In genomic region chr17:4499431-4500187, GRCh38 we compare ENCODE assay signal across 8 cellular contexts. TPM values are rescaled to one million over a fixed set of nuclear protein-coding genes. Genes with fewer than 3 reads are reported as not detected.
A peak's percentile ranks its signal among the peaks of the same experiment; 100 is the strongest.
DNase-seq lines count a peak whose midpoint lies in the region; ATAC-seq and TF ChIP-seq lines count a peak whose summit lies in the region.

No MANE protein-coding gene starts in this region.

- H3K4me3 ChIP-seq in heart right ventricle: peak overlapping the region; percentile 55 to 67 (median 60)
- H3K4me3 ChIP-seq in Karpas-422 (ENCODE audit: low read length): no peak overlapping the region

- H3K27ac Mint-ChIP-seq in activated CD8-positive, alpha-beta T cell treated with anti-CD3 and anti-CD28 coated beads, Interleukin-2, amount 10 ng/mL, durations not matched to agents 7 days and 5 days: peak overlapping the region; percentile 50

- H3K9me2 ChIP-seq in Karpas-422 (replicated peaks; ENCODE audit: insufficient read depth, low read length): no peaks in the 10 kb centered on the region

- intact Hi-C loops in heart right ventricle (cut with DNase I): loop anchor here in 5 of 10 donors (5.0 to 10.0 kb wide), 5 partner anchors 38 to 77 kb away; partner anchors contain the start of gene MYBBP1A (in 1 of the 5)

- 1% methylated on average over 50 to 53 of the region's 53 CpGs for WGBS in heart right ventricle, 2 donors

- CTCF ChIA-PET in activated CD8-positive, alpha-beta T cell treated with anti-CD3 and anti-CD28 coated beads, Interleukin-2, amount 10 ng/mL, durations not matched to agents 7 days and 5 days (lab: Charles Lee): interaction anchor here (0.7 to 3.8 kb wide), 9 partner anchors 8 to 79 kb away, joined by 3 to 18 read pairs (median 4); no protein-coding TSS in a partner anchor

- no peaks in the 10 kb centered on the region; the same call in 1 of the 2 replicates for H4K20me1 ChIP-seq in Karpas-422 (ENCODE audit: insufficient read depth, low read depth, low read length)

- no peaks in the 10 kb centered on the region for H3K36me3 Mint-ChIP-seq in activated CD8-positive, alpha-beta T cell treated with anti-CD3 and anti-CD28 coated beads, Interleukin-2, amount 10 ng/mL, durations not matched to agents 7 days and 5 days (ENCODE audit: low read depth)

- peaks cover 22% of the 10 kb centered on the region for H3K27me3 Mint-ChIP-seq in activated CD8-positive, alpha-beta T cell treated with anti-CD3 and anti-CD28 coated beads, Interleukin-2, amount 10 ng/mL, durations not matched to agents 7 days and 5 days (ENCODE audit: low read depth)

- DNase-seq in activated CD4-positive, CD25-positive, alpha-beta regulatory T cell (lab: John Stamatoyannopoulos, UW): no peak
- DNase-seq in activated CD8-positive, alpha-beta T cell treated with anti-CD3 and anti-CD28 coated beads, Interleukin-2, amount 10 ng/mL, durations not matched to agents 7 days and 5 days: peak; percentile 56
- DNase-seq in heart right ventricle (peak; percentile 42), pons (ENCODE audit: low spot score) (peak; percentile 57), Karpas-422 (no peak), foreskin keratinocyte (no peak), mesenteric fat pad (ENCODE audit: low spot score) (no peak)

- no peaks in the 10 kb centered on the region for H3K9me3 Mint-ChIP-seq in activated CD8-positive, alpha-beta T cell treated with anti-CD3 and anti-CD28 coated beads, Interleukin-2, amount 10 ng/mL, durations not matched to agents 7 days and 5 days (ENCODE audit: insufficient read depth)

- peaks cover 0 to 40% (median 0%) of the 10 kb centered on the region in 7 donors for H3K27me3 ChIP-seq in heart right ventricle
- H3K27me3 ChIP-seq in Karpas-422 (ENCODE audit: low read length): no peaks in the 10 kb centered on the region
- H3K27me3 ChIP-seq in foreskin keratinocyte: peaks cover 53% of the 10 kb centered on the region

- no peak overlapping the region for H3K9ac ChIP-seq in Karpas-422 (ENCODE audit: low read length)

- H2AFZ ChIP-seq in Karpas-422 (ENCODE audit: low read length): no peak overlapping the region

- H3K36me3 ChIP-seq in heart right ventricle: no peaks in the 10 kb centered on the region
- no peaks in the 10 kb centered on the region for H3K36me3 ChIP-seq in Karpas-422 (ENCODE audit: insufficient read depth, low read length)

- peaks cover 9 to 61% (median 43%) of the 10 kb centered on the region in 9 donors for H3K4me1 ChIP-seq in heart right ventricle
- H3K4me1 ChIP-seq in Karpas-422 (ENCODE audit: low read length): peaks cover 17% of the 10 kb centered on the region
- peaks cover 12% of the 10 kb centered on the region for H3K4me1 ChIP-seq in foreskin keratinocyte

- no peaks in the 10 kb centered on the region for H3K79me2 ChIP-seq in Karpas-422 (ENCODE audit: low read length)

- no peak for TF ChIP-seq CTCF in heart right ventricle (IDR thresholded peaks at IDR 0.05)
- TF ChIP-seq CTCF in foreskin keratinocyte (conservative IDR thresholded peaks at IDR 0.05): no peak

- H3K4me1 Mint-ChIP-seq in activated CD8-positive, alpha-beta T cell treated with anti-CD3 and anti-CD28 coated beads, Interleukin-2, amount 10 ng/mL, durations not matched to agents 7 days and 5 days (ENCODE audit: low read depth): peaks cover 46% of the 10 kb centered on the region

- no peaks in the 10 kb centered on the region for H3K9me3 ChIP-seq in heart right ventricle
- H3K9me3 ChIP-seq in Karpas-422 (ENCODE audit: low read length): no peaks in the 10 kb centered on the region

- no peak overlapping the region for H3K4me2 ChIP-seq in Karpas-422 (ENCODE audit: low read depth, low read length, poor library complexity, severe bottlenecking)

- POLR2A ChIA-PET in activated CD8-positive, alpha-beta T cell treated with anti-CD3 and anti-CD28 coated beads, Interleukin-2, amount 10 ng/mL, durations not matched to agents 7 days and 5 days (lab: Charles Lee): interaction anchor here (1.0 to 1.6 kb wide), 5 partner anchors 9 to 66 kb away, joined by 3 to 4 read pairs (median 4); partner anchors contain the start of gene SPNS3

- peak overlapping the region; percentile 75 for H3K4me3 Mint-ChIP-seq in activated CD8-positive, alpha-beta T cell treated with anti-CD3 and anti-CD28 coated beads, Interleukin-2, amount 10 ng/mL, durations not matched to agents 7 days and 5 days

- ATAC-seq in activated CD4-positive, CD25-positive, alpha-beta regulatory T cell treated with anti-CD3 and anti-CD28 coated beads, Interleukin-2, amount 50 U/mL, for 24 hours: peak; percentile 18
- ATAC-seq in activated CD8-positive, alpha-beta T cell treated with anti-CD3 and anti-CD28 coated beads, Interleukin-2, amount 10 ng/mL, durations not matched to agents 7 days and 5 days: peak; percentile 50
- peak; percentile 35 to 58 (median 45) for ATAC-seq in heart right ventricle
- ATAC-seq in foreskin keratinocyte: no peak

- H3K27ac ChIP-seq in heart right ventricle: peak overlapping the region; percentile 11 to 85 (median 78)
- H3K27ac ChIP-seq in Karpas-422 (ENCODE audit: low read length): no peak overlapping the region
- H3K27ac ChIP-seq in foreskin keratinocyte: no peak overlapping the region

RNA-seq across cellular contexts. Expression of gene SPNS2, which starts 0.9 kb away (rescaled TPM):
- 1 to 10 TPM; 4.0 to 4.2 TPM for total RNA-seq in activated CD8-positive, alpha-beta T cell treated with anti-CD3 and anti-CD28 coated beads, Interleukin-2, amount 10 ng/mL, durations not matched to agents 7 days and 5 days
- total RNA-seq in heart right ventricle: 10 to 100 TPM in 4 of 10 donors, 1 to 10 TPM in 6; 4.5 to 19.9 (median 8.9) TPM
- polyA plus RNA-seq in heart right ventricle: 10 to 100 TPM; 22.0 to 27.7 TPM
- total RNA-seq in Karpas-422 (2014; rRNA removed; shearing (Covaris generic); ENCODE audit: low replicate concordance): not detected in 2 replicates
- 0.31 and 0.35 TPM in 2 replicates for total RNA-seq in foreskin keratinocyte
- polyA plus RNA-seq in foreskin keratinocyte: 0.22 and 0.47 TPM in 2 replicates
- 18.6 TPM for total RNA-seq in mesenteric fat pad

RNA-seq across cellular contexts. Expression of gene MYBBP1A, which starts 55.6 kb away (rescaled TPM):
- 10 to 100 TPM; 70.7 to 76.7 TPM for total RNA-seq in activated CD8-positive, alpha-beta T cell treated with anti-CD3 and anti-CD28 coated beads, Interleukin-2, amount 10 ng/mL, durations not matched to agents 7 days and 5 days
- total RNA-seq in heart right ventricle (10 to 100 TPM; 18.7 to 30.3 (median 21.7) TPM), foreskin keratinocyte (76.5 and 89.3 TPM in 2 replicates), mesenteric fat pad (54.0 TPM)
- polyA plus RNA-seq in heart right ventricle (10 to 100 TPM; 25.4 to 25.7 TPM), foreskin keratinocyte (58.7 and 69.4 TPM in 2 replicates)
- total RNA-seq in Karpas-422 (2014; rRNA removed; shearing (Covaris generic); ENCODE audit: low replicate concordance): 48.2 and 76.6 TPM in 2 replicates

Comparison
In these comparisons a context has a peak if more than half of its experiments do, and no peak if none do; other contexts are left out.
1. DNase-seq: peak in activated CD8-positive, alpha-beta T cell treated with anti-CD3 and anti-CD28 coated beads, Interleukin-2, amount 10 ng/mL, durations not matched to agents 7 days and 5 days (single experiment), heart right ventricle (2 of 2) and pons (single experiment); none in activated CD4-positive, CD25-positive, alpha-beta regulatory T cell (0 of 4), Karpas-422 (single experiment), foreskin keratinocyte (0 of 2) and mesenteric fat pad (single experiment).
2. H3K27ac ChIP-seq: peak in heart right ventricle (10 of 10); none in Karpas-422 (single experiment) and foreskin keratinocyte (single experiment).